Comparison of ENCODE assay signal across 23 cellular contexts in genomic region chrX:13467243-13467642, GRCh38.
"Had no signal": no experiment of that assay in that cellular context is flagged by ENCODE, and none has a peak within 500 bp of the region (broad histone marks: within the 10 kb centered on the region; RNA-seq: fewer than 3 reads in every experiment).

No MANE protein-coding gene starts in this region.

- H3K27ac ChIP-seq: coronary artery, esophagus squamous epithelium, gastrocnemius medialis, prostate gland, skin epidermis, spleen, testis, tibial artery had no signal

- DNase-seq: dermis blood vessel endothelial cell; effector memory CD4-positive, alpha-beta T cell; esophagus squamous epithelium; gastrocnemius medialis; head of caudate nucleus; left cardiac atrium; left lung; mesenchymal stem cell; midbrain; naive thymus-derived CD4-positive, alpha-beta T cell; nephron progenitor cell; nucleus accumbens; right cardiac atrium; spleen; stimulated activated CD4-positive, alpha-beta T cell treated with anti-CD3 and anti-CD28 coated beads, Interleukin-4, amount 100 ng/mL, for 4 hours; stimulated activated naive CD8-positive, alpha-beta T cell treated with anti-CD3 and anti-CD28 coated beads, Interleukin-15, Interleukin-2, amounts not matched to agents 100 U/mL and 50 U/mL, for 24 hours; substantia nigra; testis; tibial artery had no signal

- H3K36me3 ChIP-seq: esophagus squamous epithelium, gastrocnemius medialis, left lung, prostate gland, spleen, tibial artery had no signal

- H3K4me1 ChIP-seq: left lung, prostate gland, testis had no signal

- H3K9me3 ChIP-seq: esophagus squamous epithelium, gastrocnemius medialis, left lung, prostate gland, testis, tibial artery had no signal

- ATAC-seq: gastrocnemius medialis; left cardiac atrium; left lung; naive thymus-derived CD4-positive, alpha-beta T cell; right cardiac atrium; stimulated activated memory B cell treated with anti-CD40 and anti-IgM and Interleukin-4, amounts not matched to agents 10 μg/mL and 1 μg/mL and 100 μg/mL, for 72 hours; stimulated activated naive CD8-positive, alpha-beta T cell treated with anti-CD3 and anti-CD28 coated beads, Interleukin-15, Interleukin-2, amounts not matched to agents 100 U/mL and 50 U/mL, for 24 hours had no signal

- H3K27me3 ChIP-seq: esophagus squamous epithelium, gastrocnemius medialis, left lung, testis, tibial artery had no signal

- H3K4me3 ChIP-seq: coronary artery, esophagus squamous epithelium, gastrocnemius medialis, left lung, prostate gland, skin epidermis, spleen, testis, tibial artery had no signal
